ENCODE assay signal across 11 cellular contexts in genomic region chr15:81111510-81112375, GRCh38. TPM values are rescaled to one million over a fixed set of nuclear protein-coding genes. Genes with fewer than 3 reads are reported as not detected.
DNase-seq lines count a peak whose midpoint lies in the region; ATAC-seq and TF ChIP-seq lines count a peak whose summit lies in the region.
"Had no signal": no experiment of that assay in that cellular context is flagged by ENCODE, and none has a peak within 500 bp of the region (broad histone marks: within the 10 kb centered on the region; RNA-seq: fewer than 3 reads in every experiment).

No MANE protein-coding gene starts in this region.

- POLR2A ChIA-PET in RWPE1 (lab: Yijun Ruan, JAX; ENCODE audit: low non-redundant PET), result no interaction called here

- CTCF ChIA-PET in RWPE1 (lab: Yijun Ruan, JAX), result interaction anchor here (0.6 to 1.5 kb wide), 3 partner anchors 57 to 738 kb away, joined by 3 to 12 read pairs (median 3); no protein-coding TSS in a partner anchor

- no peaks in the 10 kb centered on the region for H3K36me3 ChIP-seq in gastrocnemius medialis
- H3K36me3 ChIP-seq: BLaER1 had no signal

- H3K27me3 ChIP-seq in gastrocnemius medialis, result no peaks in the 10 kb centered on the region
- H3K27me3 ChIP-seq: BLaER1 had no signal

- ATAC-seq in GM19397 (IDR thresholded peaks at IDR 0.05; ENCODE audit: unreplicated experiment) (peak; percentile 76), HG02885 (IDR thresholded peaks at IDR 0.05; ENCODE audit: poor library complexity, unreplicated experiment) (peak; percentile 91), gastrocnemius medialis (no peak)

- in situ Hi-C loops in gastrocnemius medialis (cut with MboI; ENCODE audit: low sequenced_read_pairs in 4 of 4), result loop anchor here in 1 of 4 donors (10.0 kb wide), 1 partner anchor 137 kb away; no protein-coding TSS in a partner anchor

- H3K4me1 ChIP-seq in gastrocnemius medialis, result no peaks in the 10 kb centered on the region
- H3K4me1 ChIP-seq: BLaER1 had no signal

- peak overlapping the region; percentile 93 for H3K27ac ChIP-seq in RWPE1
- H3K27ac ChIP-seq in gastrocnemius medialis, result no peak overlapping the region
- H3K27ac ChIP-seq: BLaER1 had no signal

- DNase-seq in GM12864 (ENCODE audit: low read depth), result peak; percentile 37
- DNase-seq in RWPE1 (ENCODE audit: low spot score), result peak; percentile 67
- DNase-seq in DMS79 treated with DMSO at 0.1 percent for 48 hours (lab: John Stamatoyannopoulos, UW), result no peak
- DNase-seq in NCI-H2029 (lab: John Stamatoyannopoulos, UW), result no peak
- DNase-seq in HuH-7 (ENCODE audit: low spot score), result no peak
- DNase-seq in gastrocnemius medialis, result no peak
- DNase-seq: NCI-H1048; stimulated activated CD4-positive, alpha-beta T cell treated with anti-CD3 and anti-CD28 coated beads, Interleukin-2, amount 100 ng/mL, for 48 hours had no signal

- intact Hi-C loops in gastrocnemius medialis (cut with DNase I; ENCODE audit: low total_unique reads), result no loop called here

- H3K4me3 ChIP-seq in GM12864 (ENCODE audit: low read depth, low read length), result no peak overlapping the region
- no peak overlapping the region for H3K4me3 ChIP-seq in gastrocnemius medialis
- H3K4me3 ChIP-seq: BLaER1 had no signal

- no peaks in the 10 kb centered on the region for H3K9me3 ChIP-seq in gastrocnemius medialis
- H3K9me3 ChIP-seq: BLaER1 had no signal

- TF ChIP-seq CTCF in GM12864 (IDR thresholded peaks at IDR 0.05; ENCODE audit: low read depth, low read length, missing control alignments), result no peak
- TF ChIP-seq CTCF in RWPE1 (conservative IDR thresholded peaks at IDR 0.05; ENCODE audit: low read depth), result no peak
- TF ChIP-seq CTCF in gastrocnemius medialis (IDR thresholded peaks at IDR 0.05 in 4 of 5, conservative IDR thresholded peaks at IDR 0.05 in 1 of 5), result no peak

- no peak for TF ChIP-seq POLR2A in gastrocnemius medialis (IDR thresholded peaks at IDR 0.05)

RNA-seq across cellular contexts. Expression of gene CFAP161, which starts 22.3 kb away (rescaled TPM):
- not detected for total RNA-seq in gastrocnemius medialis

Comparison
In these comparisons a context has a peak if more than half of its experiments do, and no peak if none do; other contexts are left out.
1. DNase-seq: peak in GM12864 (single experiment) and RWPE1 (single experiment); none in DMS79 treated with DMSO at 0.1 percent for 48 hours (single experiment), NCI-H2029 (single experiment), HuH-7 (single experiment) and gastrocnemius medialis (0 of 2).
2. ATAC-seq: peak in GM19397 (single experiment) and HG02885 (single experiment); none in gastrocnemius medialis (0 of 2).